In the genomic region with DNA sequence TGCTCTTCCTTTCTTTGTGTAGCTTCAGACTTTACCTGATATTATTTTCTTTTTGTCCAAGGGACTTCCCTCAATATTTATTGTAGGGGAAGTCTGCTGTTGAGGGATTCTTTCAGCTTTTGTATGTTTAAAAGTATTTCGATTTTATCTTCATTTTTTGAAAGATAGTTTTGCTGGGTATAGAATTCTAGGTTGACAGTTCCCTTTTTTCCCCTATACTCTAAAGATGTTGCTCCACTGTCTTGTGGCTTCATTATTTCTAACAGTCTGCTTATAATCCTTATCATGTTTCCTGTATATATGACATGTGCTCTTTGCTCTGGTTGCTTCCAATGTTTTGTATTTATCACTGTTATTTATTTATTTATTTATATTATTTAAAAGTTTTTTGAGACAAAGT, we compare ENCODE assay signal across 27 cellular contexts.
"Had no signal": no experiment of that assay in that cellular context is flagged by ENCODE, and none has a peak within 500 bp of the region (broad histone marks: within the 10 kb centered on the region; RNA-seq: fewer than 3 reads in every experiment).

No MANE protein-coding gene starts in this region.

- H3K27ac ChIP-seq: stomach, suprapubic skin, testis, thoracic aorta, thyroid gland, tibial artery, tibial nerve, transverse colon, upper lobe of left lung, upper lobe of right lung, uterus, vagina had no signal

- H3K36me3 ChIP-seq: stomach, suprapubic skin, thoracic aorta, thyroid gland, tibial nerve, transverse colon, upper lobe of left lung, upper lobe of right lung, vagina had no signal

- ATAC-seq: stimulated activated effector memory CD8-positive, alpha-beta T cell treated with anti-CD3 and anti-CD28 coated beads, Interleukin-12 subunit alpha, Interleukin-12 subunit beta, amount 100 ng/mL, for 72 hours; stimulated activated memory B cell treated with anti-CD40 and anti-IgM and Interleukin-4, amounts not matched to agents 10 μg/mL and 1 μg/mL and 100 μg/mL, for 72 hours; stimulated activated naive B cell treated with anti-CD40 and anti-IgM and Interleukin-4, amounts not matched to agents 10 μg/mL and 1 μg/mL and 100 μg/mL, for 72 hours; stimulated activated naive CD8-positive, alpha-beta T cell treated with anti-CD3 and anti-CD28 coated beads, Interleukin-15, amount 100 ng/mL, for 72 hours; stimulated activated naive CD8-positive, alpha-beta T cell treated with anti-CD3 and anti-CD28 coated beads, Interleukin-15, Interleukin-2, amounts not matched to agents 100 U/mL and 50 U/mL, for 24 hours; upper lobe of right lung had no signal

- H3K27me3 ChIP-seq: stomach, suprapubic skin, testis, thyroid gland, tibial artery, tibial nerve, transverse colon, upper lobe of left lung, upper lobe of right lung, uterus, vagina had no signal

- H3K4me3 ChIP-seq: stomach, suprapubic skin, testis, thoracic aorta, thyroid gland, tibial artery, tibial nerve, transverse colon, upper lobe of left lung, upper lobe of right lung, uterus, vagina had no signal

- H3K9me3 ChIP-seq: testis, thyroid gland had no signal

- H3K4me1 ChIP-seq: stomach, suprapubic skin, testis, thyroid gland, tibial artery, tibial nerve, transverse colon, upper lobe of left lung, upper lobe of right lung, uterus, vagina had no signal

- FAIRE-seq: urothelium cell line had no signal

- DNase-seq: stimulated activated CD4-positive, alpha-beta T cell treated with anti-CD3 and anti-CD28 coated beads, Interleukin-2, amount 100 ng/mL, for 48 hours; stimulated activated CD4-positive, alpha-beta T cell treated with anti-CD3 and anti-CD28 coated beads, Interleukin-4, amount 100 ng/mL, for 1 hour; stimulated activated CD4-positive, alpha-beta T cell treated with anti-CD3 and anti-CD28 coated beads, Interleukin-4, amount 100 ng/mL, for 24 hours; stimulated activated CD4-positive, alpha-beta T cell treated with anti-CD3 and anti-CD28 coated beads, Interleukin-4, amount 100 ng/mL, for 4 hours; stimulated activated CD8-positive, alpha-beta memory T cell treated with anti-CD3 and anti-CD28 coated beads, Interleukin-4, amount 100 ng/mL, for 48 hours; stimulated activated naive B cell treated with anti-CD40 and anti-IgM and Interleukin-4, amounts not matched to agents 10 μg/mL and 1 μg/mL and 100 μg/mL, for 72 hours; stimulated activated naive CD4-positive, alpha-beta T cell; stimulated activated naive CD4-positive, alpha-beta T cell treated with Interleukin-2 at 50 U/mL for 16 hours; stimulated activated naive CD8-positive, alpha-beta T cell treated with anti-CD3 and anti-CD28 coated beads, Interleukin-15, amount 100 ng/mL, for 72 hours; stimulated activated naive CD8-positive, alpha-beta T cell treated with anti-CD3 and anti-CD28 coated beads, Interleukin-15, Interleukin-2, amounts not matched to agents 100 U/mL and 50 U/mL, for 24 hours; stomach; substantia nigra; testis; thyroid gland; tibial artery; transverse colon; trophoblast cell; upper lobe of left lung; upper lobe of right lung; uterus had no signal
